Comparison of ENCODE assay signal across 9 cellular contexts in the genomic region with DNA sequence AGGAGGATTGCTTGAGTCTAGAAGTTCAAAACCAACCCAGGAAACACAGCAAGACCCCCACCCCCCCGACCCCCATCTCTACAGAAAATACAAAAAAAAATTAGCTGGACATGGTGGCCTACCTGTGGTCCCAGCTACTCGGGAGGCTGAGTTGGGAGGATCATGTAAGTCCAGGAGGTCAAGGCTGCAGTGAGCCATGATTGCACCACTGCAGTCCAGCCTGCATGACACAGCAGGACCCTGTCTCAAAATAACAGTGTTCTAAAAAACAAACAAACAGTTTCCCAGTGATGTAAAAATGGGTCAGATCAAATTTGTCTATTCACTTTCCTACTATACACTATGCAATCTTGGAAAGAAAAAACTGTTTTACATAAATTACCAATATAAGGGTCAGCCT.
"Had no signal": no experiment of that assay in that cellular context is flagged by ENCODE, and none has a peak within 500 bp of the region (broad histone marks: within the 10 kb centered on the region; RNA-seq: fewer than 3 reads in every experiment).

No MANE protein-coding gene starts in this region.

- H3K27ac ChIP-seq: GM23248, HL-60 had no signal

- H3K9ac ChIP-seq: GM23248 had no signal

- H3K9me3 Mint-ChIP-seq: HFFc6 had no signal

- H3K9me3 ChIP-seq: HAP-1 had no signal

- DNase-seq: GM23248, GOT3, H7, HFFc6, IMR-90, KBM-7 had no signal

- H3K4me3 ChIP-seq: GM23248, HAP-1 had no signal

- H3K36me3 ChIP-seq: HAP-1 had no signal

- ATAC-seq: HCT116 had no signal

- H3K27ac Mint-ChIP-seq: HFFc6 had no signal
